10 cellular contexts compared by ENCODE assay signal in the genomic region with DNA sequence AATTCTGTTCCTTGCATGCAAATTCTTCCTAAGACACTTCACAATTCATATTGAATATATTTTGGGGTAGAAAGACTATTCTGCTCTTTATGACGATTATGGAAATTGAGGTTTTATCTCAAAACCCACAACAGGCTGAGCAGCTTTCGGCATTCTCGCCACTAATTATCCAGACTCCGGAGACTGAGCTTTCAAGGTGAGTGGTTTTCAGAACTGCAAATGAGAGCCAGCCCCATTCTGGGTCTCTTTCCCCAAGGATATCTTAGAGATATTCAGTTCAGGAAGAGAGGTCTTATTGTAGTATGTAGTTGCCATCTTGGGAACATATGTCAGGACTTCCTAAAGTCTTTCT. TPM values are rescaled to one million over a fixed set of nuclear protein-coding genes. Genes with fewer than 3 reads are reported as not detected.
DNase-seq lines count a peak whose midpoint lies in the region; ATAC-seq, FAIRE-seq and TF ChIP-seq lines count a peak whose summit lies in the region.
"Had no signal": no experiment of that assay in that cellular context is flagged by ENCODE, and none has a peak within 500 bp of the region (broad histone marks: within the 10 kb centered on the region; RNA-seq: fewer than 3 reads in every experiment).

No MANE protein-coding gene starts in this region.

- H3K27me3 ChIP-seq in BLaER1 treated with 17β-estradiol and CSF1 and Interleukin-3, amounts not matched to agents 10 nM and 100 nM, result no peaks in the 10 kb centered on the region
- no peaks in the 10 kb centered on the region for H3K27me3 ChIP-seq in HUES6 (ENCODE audit: control insufficient read depth, insufficient read depth, low read length)
- H3K27me3 ChIP-seq in GM12878 (replicated peaks in 1 of 2; ENCODE audit: control insufficient read depth in 2 of 2, insufficient read depth in 2 of 2, low read length in 1 of 2), result no peaks in the 10 kb centered on the region
- H3K27me3 ChIP-seq: testis had no signal

- no peaks in the 10 kb centered on the region for H3K9me3 ChIP-seq in BLaER1 treated with 17β-estradiol and CSF1 and Interleukin-3, amounts not matched to agents 10 nM and 100 nM (replicated peaks in 1 of 11)
- H3K9me3 ChIP-seq in HUES6 (ENCODE audit: control insufficient read depth, insufficient read depth, low read depth, low read length), result no peaks in the 10 kb centered on the region
- H3K9me3 ChIP-seq in GM12878 (replicated peaks; ENCODE audit: control insufficient read depth, insufficient read depth, low read length), result no peaks in the 10 kb centered on the region
- H3K9me3 ChIP-seq in mesodermal cell (ENCODE audit: control insufficient read depth, low read length), result no peaks in the 10 kb centered on the region
- H3K9me3 ChIP-seq: testis had no signal

- DNase-seq in GM12878 (ENCODE audit: low read depth, low spot score), result no peak
- no peak for DNase-seq in KBM-7
- DNase-seq: NCI-H2029 treated with DMSO at 0.1 percent for 48 hours had no signal

- CTCF ChIA-PET in GM12878 (lab: Yijun Ruan, JAX), result interaction anchor here (0.8 to 2.1 kb wide), 7 partner anchors 9 to 32 kb away, joined by 3 to 10 read pairs (median 5); partner anchors contain the start of gene AKIRIN2

- TF ChIP-seq CTCF in GM12878 (IDR thresholded peaks at IDR 0.05 in 2 of 3, conservative IDR thresholded peaks at IDR 0.05 in 1 of 3; ENCODE audit: control insufficient read depth in 2 of 3, extremely low read depth in 1 of 3, insufficient read depth in 1 of 3, low read depth in 3 of 3, low read length in 3 of 3), result no peak

- H3K79me2 ChIP-seq in GM12878 (ENCODE audit: control insufficient read depth, insufficient read depth, low read length), result no peaks in the 10 kb centered on the region

- RAD21 ChIA-PET in GM12878 (lab: Charles Lee; ENCODE audit: unreplicated experiment), result interaction anchor here (0.7 to 2.1 kb wide), 13 partner anchors 9 to 82 kb away, joined by 3 to 15 read pairs (median 5); partner anchors contain the start of gene AKIRIN2

- H3K4me1 ChIP-seq in BLaER1 treated with 17β-estradiol and CSF1 and Interleukin-3, amounts not matched to agents 10 nM and 100 nM, result peaks cover 0 to 46% (median 12%) of the 10 kb centered on the region in 10 experiments; a peak in 11 of 20 replicates
- H3K4me1 ChIP-seq in HUES6 (ENCODE audit: control insufficient read depth, insufficient read depth, low read length), result peaks cover 15% of the 10 kb centered on the region
- H3K4me1 ChIP-seq in GM12878 (ENCODE audit: control insufficient read depth, insufficient read depth, low read length), result peaks cover 38% of the 10 kb centered on the region
- peaks cover 9% of the 10 kb centered on the region for H3K4me1 ChIP-seq in mesodermal cell (ENCODE audit: control insufficient read depth, insufficient read depth, low read length, poor library complexity, severe bottlenecking)

- peak overlapping the region in 6 of 11 experiments; percentile 41 to 67 (median 54); a peak in 12 of 22 replicates for H3K4me2 ChIP-seq in BLaER1 treated with 17β-estradiol and CSF1 and Interleukin-3, amounts not matched to agents 10 nM and 100 nM
- peak overlapping the region; percentile 41 for H3K4me2 ChIP-seq in GM12878 (ENCODE audit: control insufficient read depth, insufficient read depth)

- peak overlapping the region; percentile 42; the same call in 1 of the 2 replicates for H2AFZ ChIP-seq in GM12878 (ENCODE audit: control insufficient read depth, low read depth, low read length)

- FAIRE-seq in GM12878 (lab: Jason Lieb, UNC), result peak; percentile 68

- no peak overlapping the region for H3K9ac ChIP-seq in BLaER1 treated with 17β-estradiol and CSF1 and Interleukin-3, amounts not matched to agents 10 nM and 100 nM
- peak overlapping the region; percentile 45 for H3K9ac ChIP-seq in HUES6 (ENCODE audit: low read length)
- peak overlapping the region; percentile 10; the same call in 1 of the 2 replicates for H3K9ac ChIP-seq in GM12878 (ENCODE audit: control insufficient read depth, insufficient read depth, low read length)

- TF ChIP-seq POLR2A in GM12878 (IDR thresholded peaks at IDR 0.05; ENCODE audit: low read depth, low read length), result no peak

- WGBS in GM12878 (ENCODE audit: insufficient coverage, insufficient replicate concordance, low lambda C conversion rate, missing lambda C conversion rate), result 34% methylated on average over 4 of the region's 4 CpGs
- WGBS in mesodermal cell (ENCODE audit: insufficient coverage in 2 of 2), 2 experiments, result 90 to 91% methylated on average over 2 to 3 of the region's 4 CpGs

- no peak overlapping the region for H3K4me3 ChIP-seq in BLaER1 treated with 17β-estradiol and CSF1 and Interleukin-3, amounts not matched to agents 10 nM and 100 nM
- H3K4me3 ChIP-seq in HUES6 (ENCODE audit: low read depth, low read length) (no peak overlapping the region), GM12878 (peak overlapping the region; percentile 23; the same call in 1 of the 2 replicates), mesodermal cell (ENCODE audit: extremely low read depth, insufficient read depth, low read length, poor library complexity, severe bottlenecking) (no peak overlapping the region)
- H3K4me3 ChIP-seq: testis had no signal

- in situ Hi-C loops in GM12878 (cut with MboI) (no loop called here), KBM-7 (cut with MboI; ENCODE audit: low pct_unique_long_range_greater_than_20kb, low sequenced_read_pairs) (no loop called here)

- no TSS peak for BruUV-seq in GM12878 (replicated peaks; lab: Mats Ljungman, UMichigan)

- TF ChIP-seq RAD21 in GM12878 (IDR thresholded peaks at IDR 0.05; ENCODE audit: insufficient read depth, low read depth, low read length), result no peak

- SMC1A ChIA-PET in GM12878 (lab: Charles Lee; ENCODE audit: uncharacterized antibody, unreplicated experiment), result interaction anchor here (0.8 to 4.2 kb wide), 21 partner anchors 9 to 181 kb away, joined by 3 to 36 read pairs (median 6); partner anchors contain the start of gene AKIRIN2

- intact Hi-C loops in GM12878 (cut with micrococcal nuclease; ENCODE audit: unreplicated experiment), result loop anchor here (1.0 to 2.0 kb wide), 2 partner anchors 18 to 73 kb away; no protein-coding TSS in a partner anchor

- no peaks in the 10 kb centered on the region for H3K36me3 ChIP-seq in BLaER1 treated with 17β-estradiol and CSF1 and Interleukin-3, amounts not matched to agents 10 nM and 100 nM
- H3K36me3 ChIP-seq in HUES6 (ENCODE audit: control insufficient read depth, insufficient read depth, low read length) (no peaks in the 10 kb centered on the region), GM12878 (ENCODE audit: control insufficient read depth in 2 of 2, insufficient read depth in 2 of 2, low read length in 1 of 2) (no peaks in the 10 kb centered on the region), mesodermal cell (ENCODE audit: control insufficient read depth, insufficient read depth, low read length) (no peaks in the 10 kb centered on the region)

- peak; percentile 4 for ATAC-seq in GM12878
- no peak for ATAC-seq in GM18907 (IDR thresholded peaks at IDR 0.05; ENCODE audit: unreplicated experiment)
- ATAC-seq in GM19463 (IDR thresholded peaks at IDR 0.05; ENCODE audit: unreplicated experiment), result no peak
- ATAC-seq in GM18498 (IDR thresholded peaks at IDR 0.05; ENCODE audit: unreplicated experiment), result no peak

- no peaks in the 10 kb centered on the region for H4K20me1 ChIP-seq in BLaER1 treated with 17β-estradiol and CSF1 and Interleukin-3, amounts not matched to agents 10 nM and 100 nM
- no peaks in the 10 kb centered on the region for H4K20me1 ChIP-seq in GM12878 (ENCODE audit: control insufficient read depth, insufficient read depth)

- POLR2A ChIA-PET in GM12878 (lab: Charles Lee), result interaction anchor here (0.5 to 2.1 kb wide), 13 partner anchors 9 to 198 kb away, joined by 3 to 15 read pairs (median 6); partner anchors contain the start of gene AKIRIN2

- H3K27ac ChIP-seq in BLaER1 treated with 17β-estradiol and CSF1 and Interleukin-3, amounts not matched to agents 10 nM and 100 nM, result peak overlapping the region in 6 of 11 experiments; percentile 21 to 65 (median 53); a peak in 10 of 22 replicates
- peak overlapping the region; percentile 70 for H3K27ac ChIP-seq in HUES6 (ENCODE audit: low read depth, low read length)
- H3K27ac ChIP-seq in GM12878 (ENCODE audit: control insufficient read depth, insufficient read depth), result peak overlapping the region; percentile 92
- peak overlapping the region; percentile 54 for H3K27ac ChIP-seq in mesodermal cell (ENCODE audit: low read depth, low read length, severe bottlenecking)
- H3K27ac ChIP-seq: testis had no signal

- TF ChIP-seq EP300 in GM12878 (IDR thresholded peaks at IDR 0.05; ENCODE audit: borderline replicate concordance in 1 of 2, control insufficient read depth in 1 of 2, low read depth in 2 of 2, low read length in 2 of 2), result no peak

TF ChIP-seq in GM12878, 131 proteins besides CTCF, POLR2A, EP300 and RAD21 (continues in another document):
- TF ChIP-seq IRF5 (IDR thresholded peaks at IDR 0.05; ENCODE audit: borderline replicate concordance), result no peak

RNA-seq across cellular contexts. Expression of gene AKIRIN2, which starts 21.7 kb away (rescaled TPM):
- 105 and 137 TPM in 2 replicates for total RNA-seq in GM12878 (2013; cell fraction: nucleolus; rRNA removed)
- total RNA-seq in GM12878 (2014; rRNA removed), result 28.4 and 32.9 TPM in 2 replicates
- 21.9 and 23.7 TPM in 2 replicates for total RNA-seq in GM12878 (2014; rRNA removed; fragmentation: Illumina TruSeq; extraction: Trizol)
- total RNA-seq in GM12878 (2021), result 71.6 and 74.4 TPM in 2 replicates
- polyA plus RNA-seq in GM12878 (2011; ENCODE audit: low read depth), result 30.6 TPM
- 40.1 and 62.9 TPM in 2 replicates for polyA plus RNA-seq in GM12878 (2011; rRNA removed)
- 20.0 and 28.1 TPM in 2 replicates for polyA plus RNA-seq in GM12878 (2011; cell fraction: cytosol; rRNA removed)
- polyA plus RNA-seq in GM12878 (2011; cell fraction: nucleus; rRNA removed), result 50.6 and 56.0 TPM in 2 replicates
- polyA plus RNA-seq in GM12878 (2012), result 64.1 and 73.9 TPM in 2 replicates
- 39.3 and 46.5 TPM in 2 replicates for polyA plus RNA-seq in GM12878 (2014; fragmentation: Illumina TruSeq; extraction: Trizol)
- 10 to 100 TPM; 12.7 to 16.8 TPM for polyA plus RNA-seq in GM12878 (2014; fragmentation: Nextera tagmentation; extraction: Ambion mirVana)
- 45.0 and 49.0 TPM in 2 replicates for polyA plus RNA-seq in GM12878 (2014; rRNA removed)
- 10 to 100 TPM; 79.2 to 82.2 TPM for polyA plus RNA-seq in GM12878 (2016; fragmentation: Nextera tagmentation; extraction: Ambion mirVana)
- 8.4 and 14.7 TPM in 2 replicates for polyA minus RNA-seq in GM12878 (2011; rRNA and poly(A)+ RNA removed)
- 18.0 and 18.7 TPM in 2 replicates for polyA minus RNA-seq in GM12878 (2011; cell fraction: cytosol; rRNA and poly(A)+ RNA removed)
- polyA minus RNA-seq in GM12878 (2011; cell fraction: nucleus; rRNA and poly(A)+ RNA removed), result 43.9 and 77.4 TPM in 2 replicates
- 57.1 TPM for polyA plus RNA-seq in mesodermal cell (2013, experiment 1 of 2)
- polyA plus RNA-seq in mesodermal cell (2013, experiment 2 of 2), result 53.3 TPM

Comparison
In these comparisons a context has a peak if more than half of its experiments do, and no peak if none do; other contexts are left out.
1. H3K9ac ChIP-seq: peak in HUES6 (single experiment) and GM12878 (single experiment); none in BLaER1 treated with 17β-estradiol and CSF1 and Interleukin-3, amounts not matched to agents 10 nM and 100 nM (0 of 11).
2. Peak in every context shown above with its lines, with median percentiles within 50 percentile points of each other: H3K27ac ChIP-seq.